In genomic region chr17:42578282-42578869, GRCh38 we compare ENCODE assay signal across 8 cellular contexts. TPM values are rescaled to one million over a fixed set of nuclear protein-coding genes. Genes with fewer than 3 reads are reported as not detected.
DNase-seq lines count a peak whose midpoint lies in the region; ATAC-seq and TF ChIP-seq lines count a peak whose summit lies in the region.

No MANE protein-coding gene starts in this region.

- peaks cover 65% of the 10 kb centered on the region for H3K36me3 Mint-ChIP-seq in CD4-positive, alpha-beta T cell (ENCODE audit: low read depth)

- WGBS in HUES64 = 2% methylated on average over 19 of the region's 20 CpGs

- intact Hi-C loops in CD4-positive, alpha-beta T cell (cut with DNase I, micrococcal nuclease) = loop anchor here (1.0 to 5.0 kb wide), 4 partner anchors 100 to 254 kb away; partner anchors contain the start of gene PSME3 (in 1 of the 2)

- CTCF ChIA-PET in CD4-positive, alpha-beta T cell (lab: Charles Lee) = interaction anchor here (0.5 to 2.8 kb wide), 29 partner anchors 8 to 246 kb away, joined by 3 to 45 read pairs (median 5); partner anchors contain the start of genes BECN1, CCR10, CNTNAP1 and MLX

- peak in 9 of 10 experiments; percentile 42 to 73 (median 62) for DNase-seq in CD4-positive, alpha-beta T cell
- DNase-seq in GM20000 (ENCODE audit: low spot score) (peak; percentile 87), NOMO-1 treated with DMSO at 0.1 percent for 48 hours (lab: John Stamatoyannopoulos, UW; ENCODE audit: unreplicated experiment) (peak; percentile 82), activated T-cell treated with anti-CD3 and anti-CD28 coated beads for 1 hour (ENCODE audit: low read depth) (peak; percentile 60), epithelial cell of prostate (ENCODE audit: low read depth, low spot score) (no peak), midbrain (lab: John Stamatoyannopoulos, UW) (peak; percentile 64)
- DNase-seq in stimulated activated CD8-positive, alpha-beta memory T cell treated with anti-CD3 and anti-CD28 coated beads, Interleukin-7, amount 100 ng/mL, for 4 hours (ENCODE audit: low read depth in 2 of 2) = peak; percentile 47 to 49

- peak overlapping the region; percentile 80 for H3K27ac Mint-ChIP-seq in CD4-positive, alpha-beta T cell

- H3K4me3 ChIP-seq in HUES64 (ENCODE audit: low read length) = peak overlapping the region; percentile 88

- POLR2A ChIA-PET in CD4-positive, alpha-beta T cell (lab: Charles Lee) = interaction anchor here (0.7 to 2.5 kb wide), 21 partner anchors 11 to 810 kb away, joined by 3 to 42 read pairs (median 5); partner anchors contain the start of genes BECN1, COASY, MLX and NAGLU

- no peaks in the 10 kb centered on the region for H3K27me3 Mint-ChIP-seq in CD4-positive, alpha-beta T cell

- peak overlapping the region; percentile 97 for H3K4me3 Mint-ChIP-seq in CD4-positive, alpha-beta T cell

- H3K27ac ChIP-seq in CD4-positive, alpha-beta T cell (ENCODE audit: low read depth, low read length) = peak overlapping the region; percentile 67
- peak overlapping the region; percentile 77 for H3K27ac ChIP-seq in HUES64 (ENCODE audit: low read depth, low read length)
- peak overlapping the region; percentile 75 for H3K27ac ChIP-seq in epithelial cell of prostate

- peak overlapping the region; percentile 94 for H3K9ac ChIP-seq in HUES64 (ENCODE audit: low read depth, low read length)

- H3K9me3 ChIP-seq in CD4-positive, alpha-beta T cell (ENCODE audit: control insufficient read depth, low read length) = no peaks in the 10 kb centered on the region
- no peaks in the 10 kb centered on the region for H3K9me3 ChIP-seq in HUES64 (ENCODE audit: insufficient read depth, low read depth, low read length)

- ATAC-seq in CD4-positive, alpha-beta T cell (ENCODE audit: poor library complexity) = peak; percentile 58

- peaks cover 61% of the 10 kb centered on the region for H3K36me3 ChIP-seq in HUES64 (ENCODE audit: insufficient read depth, low read length)

- H3K4me1 Mint-ChIP-seq in CD4-positive, alpha-beta T cell (ENCODE audit: low read depth) = peaks cover 28% of the 10 kb centered on the region

- no peaks in the 10 kb centered on the region for H3K27me3 ChIP-seq in CD4-positive, alpha-beta T cell (ENCODE audit: control insufficient read depth, insufficient read depth, low read length)
- no peaks in the 10 kb centered on the region for H3K27me3 ChIP-seq in HUES64 (ENCODE audit: insufficient read depth, low read length)

- H3K4me1 ChIP-seq in HUES64 (ENCODE audit: insufficient read depth, low read length) = no peaks in the 10 kb centered on the region; the same call in 1 of the 2 replicates

- no peaks in the 10 kb centered on the region for H3K9me3 Mint-ChIP-seq in CD4-positive, alpha-beta T cell

- TF ChIP-seq CTCF in CD4-positive, alpha-beta T cell (IDR thresholded peaks at IDR 0.05) = peak; percentile 48
- peak; percentile 82 for TF ChIP-seq CTCF in GM20000 (IDR thresholded peaks at IDR 0.05; ENCODE audit: extremely low read depth, missing control alignments)

RNA-seq across cellular contexts. Expression of gene PSMC3IP, which starts 0.8 kb away (rescaled TPM):
- 1 to 10 TPM; 2.6 to 3.4 TPM for total RNA-seq in CD4-positive, alpha-beta T cell
- polyA plus RNA-seq in HUES64 (2013, experiment 1 of 2) = 24.7 TPM
- polyA plus RNA-seq in HUES64 (2013, experiment 2 of 2) = 22.4 TPM

RNA-seq across cellular contexts. Expression of gene MLX, which starts 11.5 kb away (rescaled TPM):
- 10 to 100 TPM; 29.2 to 32.1 TPM for total RNA-seq in CD4-positive, alpha-beta T cell
- polyA plus RNA-seq in HUES64 (2013, experiment 1 of 2) = 31.6 TPM
- 31.6 TPM for polyA plus RNA-seq in HUES64 (2013, experiment 2 of 2)

RNA-seq across cellular contexts. Expression of gene COASY, which starts 16.4 kb away (rescaled TPM):
- 10 to 100 TPM; 37.8 to 40.7 TPM for total RNA-seq in CD4-positive, alpha-beta T cell
- 54.2 TPM for polyA plus RNA-seq in HUES64 (2013, experiment 1 of 2)
- polyA plus RNA-seq in HUES64 (2013, experiment 2 of 2) = 54.0 TPM

RNA-seq across cellular contexts. Expression of gene HSD17B1, which starts 25.7 kb away (rescaled TPM):
- total RNA-seq in CD4-positive, alpha-beta T cell = under 1 TPM; 0.80 to 0.81 TPM
- polyA plus RNA-seq in HUES64 (2013, experiment 1 of 2) = 0.55 TPM
- 0.63 TPM for polyA plus RNA-seq in HUES64 (2013, experiment 2 of 2)

RNA-seq across cellular contexts. Expression of gene RETREG3, which starts 30.8 kb away (rescaled TPM):
- total RNA-seq in CD4-positive, alpha-beta T cell = 10 to 100 TPM; 46.7 to 48.7 TPM
- polyA plus RNA-seq in HUES64 (2013, experiment 1 of 2) = 14.1 TPM
- polyA plus RNA-seq in HUES64 (2013, experiment 2 of 2) = 15.1 TPM
